19 cellular contexts compared by ENCODE assay signal in the genomic region with DNA sequence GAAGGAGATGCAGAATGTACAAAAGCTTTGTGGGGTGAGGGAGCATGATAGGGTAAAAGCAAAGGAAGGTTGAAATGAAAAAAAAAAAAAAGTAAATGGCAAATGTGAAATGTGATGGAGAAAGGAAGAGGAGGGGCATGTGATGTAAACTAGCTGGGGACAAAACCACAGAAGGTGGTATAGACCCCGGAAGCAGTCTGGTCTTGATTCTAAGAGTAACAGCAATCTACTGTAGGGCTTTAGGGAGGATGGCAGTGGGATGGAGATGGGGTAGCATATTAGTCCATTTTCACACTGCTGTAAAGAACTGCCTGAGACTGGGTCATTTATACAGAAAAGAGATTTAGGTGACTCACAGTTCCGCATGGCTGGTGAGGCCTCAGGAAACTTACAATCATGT.
A peak's percentile ranks its signal among the peaks of the same experiment; 100 is the strongest.
DNase-seq lines count a peak whose midpoint lies in the region; ATAC-seq and TF ChIP-seq lines count a peak whose summit lies in the region.
"Had no signal": no experiment of that assay in that cellular context is flagged by ENCODE, and none has a peak within 500 bp of the region (broad histone marks: within the 10 kb centered on the region; RNA-seq: fewer than 3 reads in every experiment).

No MANE protein-coding gene starts in this region.

- POLR2A ChIA-PET in activated CD4-positive, alpha-beta T cell treated with anti-CD3 and anti-CD28 coated beads, Interleukin-2, amount 10 ng/mL, durations not matched to agents 7 days and 5 days (lab: Charles Lee), result no interaction called here
- POLR2A ChIA-PET in activated CD4-positive, alpha-beta T cell treated with anti-CD3 and anti-CD28 coated beads for 36 hours (lab: Charles Lee), result no interaction called here

- no peak for ATAC-seq in activated CD4-positive, alpha-beta T cell treated with anti-CD3 and anti-CD28 coated beads for 36 hours
- no peak for ATAC-seq in stimulated activated naive CD8-positive, alpha-beta T cell treated with anti-CD3 and anti-CD28 coated beads, Interleukin-15, Interleukin-2, amounts not matched to agents 100 U/mL and 50 U/mL, for 24 hours
- ATAC-seq in HG02870 (IDR thresholded peaks at IDR 0.05; ENCODE audit: unreplicated experiment) (no peak), SK-N-SH treated with all-trans-retinoic acid at 6 μM for 48 hours (no peak)
- ATAC-seq: Right ventricle myocardium inferior had no signal

- H3K4me3 Mint-ChIP-seq in activated CD4-positive, alpha-beta T cell treated with anti-CD3 and anti-CD28 coated beads, Interleukin-2, amount 10 ng/mL, durations not matched to agents 7 days and 5 days, result no peak overlapping the region
- no peak overlapping the region for H3K4me3 Mint-ChIP-seq in activated CD4-positive, alpha-beta T cell treated with anti-CD3 and anti-CD28 coated beads for 36 hours
- no peak overlapping the region for H3K4me3 Mint-ChIP-seq in stimulated activated naive CD8-positive, alpha-beta T cell treated with anti-CD3 and anti-CD28 coated beads, Interleukin-15, Interleukin-2, amounts not matched to agents 100 ng/mL and 50 ng/mL, for 24 hours
- no peak overlapping the region for H3K4me3 Mint-ChIP-seq in activated naive CD8-positive, alpha-beta T cell treated with anti-CD3 and anti-CD28 coated beads for 36 hours

- H3K27me3 Mint-ChIP-seq in activated CD4-positive, alpha-beta T cell treated with anti-CD3 and anti-CD28 coated beads, Interleukin-2, amount 10 ng/mL, durations not matched to agents 7 days and 5 days, result no peaks in the 10 kb centered on the region
- no peaks in the 10 kb centered on the region for H3K27me3 Mint-ChIP-seq in activated CD4-positive, alpha-beta T cell treated with anti-CD3 and anti-CD28 coated beads for 36 hours
- no peaks in the 10 kb centered on the region for H3K27me3 Mint-ChIP-seq in stimulated activated naive CD8-positive, alpha-beta T cell treated with anti-CD3 and anti-CD28 coated beads, Interleukin-15, Interleukin-2, amounts not matched to agents 100 ng/mL and 50 ng/mL, for 24 hours
- H3K27me3 Mint-ChIP-seq in activated naive CD8-positive, alpha-beta T cell treated with anti-CD3 and anti-CD28 coated beads for 36 hours, result no peaks in the 10 kb centered on the region

- peaks cover 7% of the 10 kb centered on the region for H3K4me1 Mint-ChIP-seq in activated CD4-positive, alpha-beta T cell treated with anti-CD3 and anti-CD28 coated beads, Interleukin-2, amount 10 ng/mL, durations not matched to agents 7 days and 5 days
- peaks cover 13% of the 10 kb centered on the region for H3K4me1 Mint-ChIP-seq in activated CD4-positive, alpha-beta T cell treated with anti-CD3 and anti-CD28 coated beads for 36 hours
- H3K4me1 Mint-ChIP-seq in stimulated activated naive CD8-positive, alpha-beta T cell treated with anti-CD3 and anti-CD28 coated beads, Interleukin-15, Interleukin-2, amounts not matched to agents 100 ng/mL and 50 ng/mL, for 24 hours (ENCODE audit: low read depth), result peaks cover 13% of the 10 kb centered on the region
- H3K4me1 Mint-ChIP-seq in activated naive CD8-positive, alpha-beta T cell treated with anti-CD3 and anti-CD28 coated beads for 36 hours, result peaks cover 17% of the 10 kb centered on the region

- intact Hi-C loops in activated CD4-positive, alpha-beta T cell treated with anti-CD3 and anti-CD28 coated beads for 36 hours (cut with DNase I, micrococcal nuclease), result no loop called here

- CTCF ChIA-PET in activated CD4-positive, alpha-beta T cell treated with anti-CD3 and anti-CD28 coated beads, Interleukin-2, amount 10 ng/mL, durations not matched to agents 7 days and 5 days (lab: Charles Lee), result no interaction called here
- CTCF ChIA-PET in activated CD4-positive, alpha-beta T cell treated with anti-CD3 and anti-CD28 coated beads for 36 hours (lab: Charles Lee), result no interaction called here

- no peak for DNase-seq in activated CD4-positive, alpha-beta T cell treated with anti-CD3 and anti-CD28 coated beads, Interleukin-2, amount 10 ng/mL, durations not matched to agents 7 days and 5 days
- no peak for DNase-seq in activated CD4-positive, alpha-beta T cell treated with anti-CD3 and anti-CD28 coated beads for 36 hours
- no peak for DNase-seq in stimulated activated naive CD8-positive, alpha-beta T cell treated with anti-CD3 and anti-CD28 coated beads, Interleukin-15, Interleukin-2, amounts not matched to agents 100 U/mL and 50 U/mL, for 24 hours
- DNase-seq in activated naive CD8-positive, alpha-beta T cell treated with anti-CD3 and anti-CD28 coated beads for 36 hours, result no peak
- DNase-seq in NCI-H128 (lab: John Stamatoyannopoulos, UW; ENCODE audit: unreplicated experiment), result no peak
- DNase-seq: ACHN, EL, GF-D8, Kasumi-1, MG63, NCI-H1417 treated with DMSO at 0.1 percent for 48 hours, NCI-H187 treated with DMSO at 0.1 percent for 48 hours, NCI-H2107, NCI-H446 treated with DMSO at 0.1 percent for 48 hours, NCI-H526 treated with DMSO at 0.1 percent for 48 hours had no signal

- H3K36me3 Mint-ChIP-seq in activated CD4-positive, alpha-beta T cell treated with anti-CD3 and anti-CD28 coated beads, Interleukin-2, amount 10 ng/mL, durations not matched to agents 7 days and 5 days (ENCODE audit: low read depth), result peaks cover 2% of the 10 kb centered on the region
- peaks cover 2% of the 10 kb centered on the region for H3K36me3 Mint-ChIP-seq in activated CD4-positive, alpha-beta T cell treated with anti-CD3 and anti-CD28 coated beads for 36 hours (ENCODE audit: low read depth)
- no peaks in the 10 kb centered on the region for H3K36me3 Mint-ChIP-seq in stimulated activated naive CD8-positive, alpha-beta T cell treated with anti-CD3 and anti-CD28 coated beads, Interleukin-15, Interleukin-2, amounts not matched to agents 100 ng/mL and 50 ng/mL, for 24 hours (ENCODE audit: low read depth)
- H3K36me3 Mint-ChIP-seq in activated naive CD8-positive, alpha-beta T cell treated with anti-CD3 and anti-CD28 coated beads for 36 hours, result peaks cover 20% of the 10 kb centered on the region

- peaks cover 9% of the 10 kb centered on the region for H3K9me3 Mint-ChIP-seq in activated CD4-positive, alpha-beta T cell treated with anti-CD3 and anti-CD28 coated beads, Interleukin-2, amount 10 ng/mL, durations not matched to agents 7 days and 5 days
- peaks cover 10% of the 10 kb centered on the region for H3K9me3 Mint-ChIP-seq in activated CD4-positive, alpha-beta T cell treated with anti-CD3 and anti-CD28 coated beads for 36 hours (ENCODE audit: low read depth)
- H3K9me3 Mint-ChIP-seq in stimulated activated naive CD8-positive, alpha-beta T cell treated with anti-CD3 and anti-CD28 coated beads, Interleukin-15, Interleukin-2, amounts not matched to agents 100 ng/mL and 50 ng/mL, for 24 hours, result peaks cover 23% of the 10 kb centered on the region
- peaks cover 17% of the 10 kb centered on the region for H3K9me3 Mint-ChIP-seq in activated naive CD8-positive, alpha-beta T cell treated with anti-CD3 and anti-CD28 coated beads for 36 hours

- peak overlapping the region; percentile 14 for H3K27ac Mint-ChIP-seq in activated CD4-positive, alpha-beta T cell treated with anti-CD3 and anti-CD28 coated beads, Interleukin-2, amount 10 ng/mL, durations not matched to agents 7 days and 5 days
- H3K27ac Mint-ChIP-seq in activated CD4-positive, alpha-beta T cell treated with anti-CD3 and anti-CD28 coated beads for 36 hours, result no peak overlapping the region
- peak overlapping the region; percentile 32 for H3K27ac Mint-ChIP-seq in stimulated activated naive CD8-positive, alpha-beta T cell treated with anti-CD3 and anti-CD28 coated beads, Interleukin-15, Interleukin-2, amounts not matched to agents 100 ng/mL and 50 ng/mL, for 24 hours
- peak overlapping the region; percentile 54 for H3K27ac Mint-ChIP-seq in activated naive CD8-positive, alpha-beta T cell treated with anti-CD3 and anti-CD28 coated beads for 36 hours

TF ChIP-seq in SK-N-SH treated with all-trans-retinoic acid at 6 μM for 48 hours, 23 proteins besides CTCF, POLR2A, EP300 and RAD21:
- TF ChIP-seq ESRRG (CRISPR knock-in tag; IDR thresholded peaks at IDR 0.05) (no peak), ZNF70 (CRISPR knock-in tag; IDR thresholded peaks at IDR 0.05) (no peak), ISL1 (CRISPR knock-in tag; IDR thresholded peaks at IDR 0.05) (no peak)
- TF ChIP-seq, protein P1, sequence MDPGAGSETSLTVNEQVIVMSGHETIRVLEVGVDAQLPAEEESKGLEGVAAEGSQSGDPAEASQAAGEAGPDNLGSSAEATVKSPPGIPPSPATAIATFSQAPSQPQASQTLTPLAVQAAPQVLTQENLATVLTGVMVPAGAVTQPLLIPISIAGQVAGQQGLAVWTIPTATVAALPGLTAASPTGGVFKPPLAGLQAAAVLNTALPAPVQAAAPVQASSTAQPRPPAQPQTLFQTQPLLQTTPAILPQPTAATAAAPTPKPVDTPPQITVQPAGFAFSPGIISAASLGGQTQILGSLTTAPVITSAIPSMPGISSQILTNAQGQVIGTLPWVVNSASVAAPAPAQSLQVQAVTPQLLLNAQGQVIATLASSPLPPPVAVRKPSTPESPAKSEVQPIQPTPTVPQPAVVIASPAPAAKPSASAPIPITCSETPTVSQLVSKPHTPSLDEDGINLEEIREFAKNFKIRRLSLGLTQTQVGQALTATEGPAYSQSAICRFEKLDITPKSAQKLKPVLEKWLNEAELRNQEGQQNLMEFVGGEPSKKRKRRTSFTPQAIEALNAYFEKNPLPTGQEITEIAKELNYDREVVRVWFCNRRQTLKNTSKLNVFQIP (CRISPR knock-in tag; IDR thresholded peaks at IDR 0.05; ENCODE audit: borderline replicate concordance, low read depth), result no peak
TF ChIP-seq in SK-N-SH treated with all-trans-retinoic acid at 6 μM for 48 hours: peak in this region for 0.
